In the genomic region with DNA sequence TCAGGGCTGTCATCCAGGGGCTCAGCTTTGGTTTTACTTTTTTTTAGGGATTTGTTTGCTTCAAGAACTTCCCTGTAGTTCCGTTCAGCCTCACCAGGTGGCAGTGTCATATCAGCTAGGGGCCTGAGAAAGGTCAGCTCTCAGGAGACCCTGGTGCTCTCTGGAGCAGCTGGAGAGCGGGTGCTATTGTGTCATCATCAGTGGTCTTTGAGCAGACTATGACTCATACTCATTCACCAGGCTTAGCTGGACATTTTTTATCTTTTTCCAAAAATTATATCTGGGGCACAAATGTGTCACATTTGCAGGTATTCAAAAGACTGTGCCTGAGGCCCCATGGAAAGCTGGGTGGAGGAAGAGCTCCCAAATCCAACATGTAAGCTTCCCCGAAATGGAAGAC, we compare ENCODE assay signal across 8 cellular contexts. TPM values are rescaled to one million over a fixed set of nuclear protein-coding genes. Genes with fewer than 3 reads are reported as not detected.
A peak's percentile ranks its signal among the peaks of the same experiment; 100 is the strongest.
DNase-seq lines count a peak whose midpoint lies in the region; ATAC-seq, FAIRE-seq and TF ChIP-seq lines count a peak whose summit lies in the region.

No MANE protein-coding gene starts in this region.

- no peak overlapping the region for H3K4me3 Mint-ChIP-seq in activated CD8-positive, alpha-beta T cell treated with anti-CD3 and anti-CD28 coated beads for 36 hours

- CTCF ChIA-PET in activated CD8-positive, alpha-beta T cell treated with anti-CD3 and anti-CD28 coated beads for 36 hours (lab: Charles Lee): interaction anchor here (0.7 to 2.1 kb wide), 11 partner anchors 9 to 157 kb away, joined by 3 to 11 read pairs (median 5); no protein-coding TSS in a partner anchor

- peak; percentile 60 for TF ChIP-seq CTCF in activated CD8-positive, alpha-beta T cell treated with anti-CD3 and anti-CD28 coated beads for 36 hours (IDR thresholded peaks at IDR 0.05)

- H3K27me3 Mint-ChIP-seq in activated CD8-positive, alpha-beta T cell treated with anti-CD3 and anti-CD28 coated beads for 36 hours: no peaks in the 10 kb centered on the region

- no peak for ATAC-seq in activated CD8-positive, alpha-beta T cell treated with anti-CD3 and anti-CD28 coated beads for 36 hours
- no peak for ATAC-seq in HG03159 (IDR thresholded peaks at IDR 0.05; ENCODE audit: unreplicated experiment)
- no peak for ATAC-seq in GM21515 (IDR thresholded peaks at IDR 0.05; ENCODE audit: unreplicated experiment)

- FAIRE-seq in GM18507 (lab: Jason Lieb, UNC): no peak

- DNase-seq in COLO668 (lab: John Stamatoyannopoulos, UW; ENCODE audit: unreplicated experiment) (peak; percentile 68), GM18507 (ENCODE audit: extremely low spot score, insufficient read length, low read depth) (peak; percentile 4), NCI-H2107 treated with DMSO at 0.1 percent for 48 hours (lab: John Stamatoyannopoulos, UW; ENCODE audit: unreplicated experiment) (peak; percentile 56), hepatic stellate cell (ENCODE audit: low spot score) (peak; percentile 19)
- DNase-seq in activated CD8-positive, alpha-beta T cell treated with anti-CD3 and anti-CD28 coated beads for 36 hours: peak; percentile 70
- peak; percentile 22 for DNase-seq in stimulated activated CD4-positive, alpha-beta T cell treated with anti-CD3 and anti-CD28 coated beads, Interleukin-1b, Interleukin-23, amount 100 ng/mL, for 48 hours

- POLR2A ChIA-PET in activated CD8-positive, alpha-beta T cell treated with anti-CD3 and anti-CD28 coated beads for 36 hours (lab: Charles Lee): no interaction called here

- intact Hi-C loops in activated CD8-positive, alpha-beta T cell treated with anti-CD3 and anti-CD28 coated beads for 36 hours (cut with micrococcal nuclease): no loop called here

- H3K9me3 Mint-ChIP-seq in activated CD8-positive, alpha-beta T cell treated with anti-CD3 and anti-CD28 coated beads for 36 hours: peaks cover 48% of the 10 kb centered on the region

- peaks cover 10% of the 10 kb centered on the region for H3K36me3 Mint-ChIP-seq in activated CD8-positive, alpha-beta T cell treated with anti-CD3 and anti-CD28 coated beads for 36 hours (ENCODE audit: low read depth)

- H3K27ac Mint-ChIP-seq in activated CD8-positive, alpha-beta T cell treated with anti-CD3 and anti-CD28 coated beads for 36 hours: no peak overlapping the region

- no peaks in the 10 kb centered on the region for H3K4me1 Mint-ChIP-seq in activated CD8-positive, alpha-beta T cell treated with anti-CD3 and anti-CD28 coated beads for 36 hours (ENCODE audit: low read depth)

RNA-seq across cellular contexts. Expression of gene ZNF892, which starts 24.4 kb away (rescaled TPM):
- 1 to 10 TPM; 2.9 to 3.3 TPM for total RNA-seq in activated CD8-positive, alpha-beta T cell treated with anti-CD3 and anti-CD28 coated beads for 36 hours

RNA-seq across cellular contexts. Expression of gene PROM2, which starts 42.5 kb away (rescaled TPM):
- 1 to 10 TPM in 1 of 2 experiments, under 1 TPM in 1; 0.47 to 1.2 TPM for total RNA-seq in activated CD8-positive, alpha-beta T cell treated with anti-CD3 and anti-CD28 coated beads for 36 hours

Comparison
In these comparisons a context has a peak if more than half of its experiments do, and no peak if none do; other contexts are left out.
1. DNase-seq: peak in every context shown above with its lines; median percentile 70 in activated CD8-positive, alpha-beta T cell treated with anti-CD3 and anti-CD28 coated beads for 36 hours; 68 in COLO668; 56 in NCI-H2107 treated with DMSO at 0.1 percent for 48 hours; 22 in stimulated activated CD4-positive, alpha-beta T cell treated with anti-CD3 and anti-CD28 coated beads, Interleukin-1b, Interleukin-23, amount 100 ng/mL, for 48 hours; 19 in hepatic stellate cell; 4 in GM18507.